Comparison of ENCODE assay signal across 9 cellular contexts in the genomic region with DNA sequence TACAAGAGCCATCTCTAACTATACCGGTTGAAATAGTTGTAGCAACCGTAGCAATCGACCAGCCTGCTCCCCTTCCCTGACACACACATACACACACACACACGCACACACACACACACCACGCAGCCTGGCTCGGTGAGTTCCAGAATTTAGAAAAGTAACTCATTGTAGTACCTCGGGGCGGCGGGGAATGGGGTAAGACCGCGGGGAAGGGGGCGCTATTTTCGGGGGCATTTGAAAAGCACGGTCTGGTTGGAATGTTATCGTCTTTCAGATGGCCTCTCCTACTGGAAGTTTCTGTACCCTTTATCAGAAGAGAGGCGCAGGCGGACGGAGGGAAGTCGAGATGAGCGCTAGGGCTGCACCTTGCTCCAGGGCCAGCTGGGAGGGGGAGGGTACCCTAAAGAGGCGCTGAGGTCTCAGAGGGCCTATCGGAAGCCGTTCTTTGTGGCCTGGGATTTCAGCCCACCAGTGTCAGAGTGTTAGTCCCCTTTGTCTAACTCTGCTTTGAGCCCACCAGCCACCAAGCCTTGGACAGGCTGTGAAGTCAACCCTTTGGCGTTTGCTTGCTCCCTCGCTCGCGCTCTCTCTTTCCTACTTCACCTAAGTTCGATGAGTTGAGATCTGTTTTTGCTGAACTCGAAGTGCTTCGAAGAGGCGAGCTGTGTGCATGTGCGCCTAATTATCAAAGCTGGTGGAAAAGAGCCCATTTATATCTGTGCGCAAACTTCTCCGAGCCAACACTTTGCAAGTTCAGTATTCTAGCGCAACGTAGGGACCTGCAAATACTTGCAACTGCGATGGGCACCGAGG. TPM values are rescaled to one million over a fixed set of nuclear protein-coding genes. Genes with fewer than 3 reads are reported as not detected.
DNase-seq lines count a peak whose midpoint lies in the region; ATAC-seq, FAIRE-seq and TF ChIP-seq lines count a peak whose summit lies in the region.
"Had no signal": no experiment of that assay in that cellular context is flagged by ENCODE, and none has a peak within 500 bp of the region (broad histone marks: within the 10 kb centered on the region; RNA-seq: fewer than 3 reads in every experiment).

No MANE protein-coding gene starts in this region.

- no peak overlapping the region for H3K18ac ChIP-seq in mesenchymal stem cell (ENCODE audit: low read depth in 1 of 2, low read length in 2 of 2)

- H3K9me3 ChIP-seq in A549 (no peaks in the 10 kb centered on the region), mesenchymal stem cell (ENCODE audit: control insufficient read depth, low read length) (no peaks in the 10 kb centered on the region)

- H3K36me3 ChIP-seq in mesenchymal stem cell (ENCODE audit: control insufficient read depth in 1 of 2, insufficient read depth in 2 of 2, low read depth in 1 of 2, low read length in 2 of 2) = no peaks in the 10 kb centered on the region

- no peak overlapping the region for H3K9ac ChIP-seq in mesenchymal stem cell (ENCODE audit: low read length)

- H2BK120ac ChIP-seq in mesenchymal stem cell (ENCODE audit: low read depth, low read length) = no peak overlapping the region

- H3K23ac ChIP-seq in mesenchymal stem cell (ENCODE audit: low read length in 2 of 2) = peak overlapping the region in 1 of 2 experiments; percentile 6

- no peak overlapping the region for H3K27ac Mint-ChIP-seq in activated T-helper 17 cell treated with anti-CD3 and anti-CD28 coated beads, Interleukin-2, amount 50 U/mL, for 72 hours

- DNase-seq in A549 (ENCODE audit: low read depth in 1 of 2, low spot score in 1 of 2) (peak; percentile 13 to 20), GM13976 (ENCODE audit: low spot score) (peak; percentile 41), mesenchymal stem cell (peak; percentile 10), NCI-H2081 treated with DMSO at 0.1 percent for 48 hours (lab: John Stamatoyannopoulos, UW) (no peak), NCI-H1694 (lab: John Stamatoyannopoulos, UW) (no peak)

- H3K4me3 Mint-ChIP-seq in activated T-helper 17 cell treated with anti-CD3 and anti-CD28 coated beads, Interleukin-2, amount 50 U/mL, for 72 hours = peak overlapping the region; percentile 83

- peak overlapping the region; percentile 46 for H3K4me3 ChIP-seq in A549
- H3K4me3 ChIP-seq in mesenchymal stem cell (ENCODE audit: insufficient read depth in 1 of 2, low read depth in 1 of 2, low read length in 2 of 2) = peak overlapping the region in 1 of 2 experiments; percentile 84

- no peak overlapping the region for H2BK5ac ChIP-seq in mesenchymal stem cell (ENCODE audit: low read depth, low read length, poor library complexity, severe bottlenecking)

- no peak for TF ChIP-seq POLR2A in A549 (IDR thresholded peaks at IDR 0.05; ENCODE audit: low read length)

- H2AK5ac ChIP-seq in mesenchymal stem cell (ENCODE audit: low read length, severe bottlenecking) = no peak overlapping the region

- no peak overlapping the region for H4K91ac ChIP-seq in mesenchymal stem cell (ENCODE audit: low read length)

- H3K79me1 ChIP-seq in mesenchymal stem cell (replicated peaks; ENCODE audit: low read length, poor library complexity, severe bottlenecking) = no peaks in the 10 kb centered on the region

- H3K27me3 ChIP-seq in mesenchymal stem cell (ENCODE audit: control insufficient read depth in 1 of 2, insufficient read depth in 1 of 2, low read length in 2 of 2) = peaks cover 83 to 94% of the 10 kb centered on the region in 2 experiments

- peak overlapping the region; percentile 94 for H3K4me2 ChIP-seq in A549
- no peak overlapping the region for H3K4me2 ChIP-seq in mesenchymal stem cell (ENCODE audit: low read length, poor library complexity, severe bottlenecking)

- CTCF ChIA-PET in A549 (lab: Yijun Ruan, JAX) = interaction anchor here (1.3 kb wide), 1 partner anchor 13 kb away, joined by 3 read pairs; no protein-coding TSS in a partner anchor

- TF ChIP-seq CTCF in A549 (IDR thresholded peaks at IDR 0.05) = peak; percentile 25; the same call in 1 of the 3 replicates
- no peak for TF ChIP-seq CTCF in GM13976 (IDR thresholded peaks at IDR 0.05; ENCODE audit: borderline replicate concordance, control extremely low read depth, extremely low read depth, insufficient read depth, missing control alignments)

- H2BK12ac ChIP-seq in mesenchymal stem cell (ENCODE audit: low read length in 2 of 2) = no peak overlapping the region

- H3K4me1 ChIP-seq in A549 = peaks cover 28% of the 10 kb centered on the region
- peaks cover 40% of the 10 kb centered on the region for H3K4me1 ChIP-seq in mesenchymal stem cell (ENCODE audit: control insufficient read depth, insufficient read depth, low read depth, low read length)

- no peak overlapping the region for H3K14ac ChIP-seq in mesenchymal stem cell (ENCODE audit: low read length in 2 of 2)

- WGBS in A549 (ENCODE audit: missing lambda C conversion rate) = 23% methylated on average over 38 of the region's 38 CpGs
- 16% methylated on average over 37 of the region's 38 CpGs for WGBS in mesenchymal stem cell

- FAIRE-seq in A549 (lab: Jason Lieb, UNC) = peak; percentile 32
- FAIRE-seq: colon had no signal

- H3K27me3 Mint-ChIP-seq in activated T-helper 17 cell treated with anti-CD3 and anti-CD28 coated beads, Interleukin-2, amount 50 U/mL, for 72 hours = peaks cover 75% of the 10 kb centered on the region

- peaks cover 16% of the 10 kb centered on the region for H3K4me1 Mint-ChIP-seq in activated T-helper 17 cell treated with anti-CD3 and anti-CD28 coated beads, Interleukin-2, amount 50 U/mL, for 72 hours

- no peak overlapping the region for H2AFZ ChIP-seq in mesenchymal stem cell (ENCODE audit: low read depth, low read length)

- no peak for TF ChIP-seq EP300 in A549 (IDR thresholded peaks at IDR 0.05)

- no peak overlapping the region for H3K4ac ChIP-seq in mesenchymal stem cell (ENCODE audit: low read depth in 1 of 2, low read length in 2 of 2)

- H3K27ac ChIP-seq in A549 (no peak overlapping the region), mesenchymal stem cell (ENCODE audit: low read length, poor library complexity, severe bottlenecking) (no peak overlapping the region)

- no peaks in the 10 kb centered on the region for H3K36me3 Mint-ChIP-seq in activated T-helper 17 cell treated with anti-CD3 and anti-CD28 coated beads, Interleukin-2, amount 50 U/mL, for 72 hours (ENCODE audit: low read depth)

- H3K9me3 Mint-ChIP-seq in activated T-helper 17 cell treated with anti-CD3 and anti-CD28 coated beads, Interleukin-2, amount 50 U/mL, for 72 hours = no peaks in the 10 kb centered on the region

- TF ChIP-seq RAD21 in A549 (conservative IDR thresholded peaks at IDR 0.05 in 1 of 2, IDR thresholded peaks at IDR 0.05 in 1 of 2) = no peak

- H2BK15ac ChIP-seq in mesenchymal stem cell (ENCODE audit: low read depth, poor library complexity, severe bottlenecking) = peak overlapping the region; percentile 12

- POLR2A ChIA-PET in A549 (lab: Yijun Ruan, JAX) = no interaction called here

- ATAC-seq in A549 (peak in 1 of 2 experiments; percentile 7; a peak in 3 of 6 replicates), GM21367 (IDR thresholded peaks at IDR 0.05; ENCODE audit: unreplicated experiment) (no peak), HG03432 (IDR thresholded peaks at IDR 0.05; ENCODE audit: unreplicated experiment) (no peak)
- ATAC-seq in activated T-helper 17 cell treated with anti-CD3 and anti-CD28 coated beads, Interleukin-2, amount 50 U/mL, for 72 hours (replicated peaks) = no peak

- in situ Hi-C loops in GM13976 (cut with MboI; ENCODE audit: low sequenced_read_pairs, unreplicated experiment) = no loop called here

- H4K8ac ChIP-seq in mesenchymal stem cell (ENCODE audit: low read length) = no peak overlapping the region

TF ChIP-seq in A549, 52 proteins besides CTCF, POLR2A, EP300 and RAD21 (continues in another document):
- TF ChIP-seq HDAC2 (IDR thresholded peaks at IDR 0.05) = no peak
- TF ChIP-seq KDM1A (IDR thresholded peaks at IDR 0.05; ENCODE audit: low read depth) = no peak
- TF ChIP-seq HEYL (CRISPR knock-in tag; IDR thresholded peaks at IDR 0.05) = no peak
- no peak for TF ChIP-seq FOXS1 (CRISPR knock-in tag; IDR thresholded peaks at IDR 0.05)
- no peak for TF ChIP-seq MAZ (IDR thresholded peaks at IDR 0.05; ENCODE audit: borderline replicate concordance, low read depth, low read length)
- no peak for TF ChIP-seq ZC3H11A (IDR thresholded peaks at IDR 0.05)
- TF ChIP-seq, protein P1, sequence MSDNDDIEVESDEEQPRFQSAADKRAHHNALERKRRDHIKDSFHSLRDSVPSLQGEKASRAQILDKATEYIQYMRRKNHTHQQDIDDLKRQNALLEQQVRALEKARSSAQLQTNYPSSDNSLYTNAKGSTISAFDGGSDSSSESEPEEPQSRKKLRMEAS (IDR thresholded peaks at IDR 0.05) = no peak
- no peak for TF ChIP-seq SMC3 (IDR thresholded peaks at IDR 0.05)
- TF ChIP-seq, protein P2, sequence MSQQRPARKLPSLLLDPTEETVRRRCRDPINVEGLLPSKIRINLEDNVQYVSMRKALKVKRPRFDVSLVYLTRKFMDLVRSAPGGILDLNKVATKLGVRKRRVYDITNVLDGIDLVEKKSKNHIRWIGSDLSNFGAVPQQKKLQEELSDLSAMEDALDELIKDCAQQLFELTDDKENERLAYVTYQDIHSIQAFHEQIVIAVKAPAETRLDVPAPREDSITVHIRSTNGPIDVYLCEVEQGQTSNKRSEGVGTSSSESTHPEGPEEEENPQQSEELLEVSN (IDR thresholded peaks at IDR 0.05; ENCODE audit: borderline replicate concordance, low read depth) = no peak
- no peak for TF ChIP-seq POLR2AphosphoS2 (conservative IDR thresholded peaks at IDR 0.05; ENCODE audit: low read length)
- TF ChIP-seq RARB (CRISPR knock-in tag; IDR thresholded peaks at IDR 0.05) = no peak
- TF ChIP-seq BHLHE40 (IDR thresholded peaks at IDR 0.05; ENCODE audit: low read depth, low read length) = no peak

RNA-seq across cellular contexts. Expression of a gene that starts 0.8 kb away (rescaled TPM):
- polyA plus RNA-seq in A549 (2011; rRNA removed) (0.01 TPM in 1 of 2 replicates, not detected in the other), A549 (2017; fragmentation: RNase III; extraction: RNeasy Plus Mini Kit Qiagen cat#74134 plus additional on column Dnase treatment) (not detected in 3 replicates)
- not detected in 2 replicates for polyA plus RNA-seq in A549 (2012; cell fraction: cytosol; rRNA removed)
- 0.05 and 0.16 TPM in 2 replicates for polyA plus RNA-seq in A549 (2012; cell fraction: nucleus; rRNA removed)
- not detected in 2 replicates for polyA minus RNA-seq in A549 (2011; rRNA and poly(A)+ RNA removed)
- not detected for total RNA-seq in activated T-helper 17 cell treated with anti-CD3 and anti-CD28 coated beads, Interleukin-2, amount 50 U/mL, for 72 hours
- polyA plus RNA-seq in mesenchymal stem cell (2013, experiment 1 of 2) = 0.06 TPM
- polyA plus RNA-seq in mesenchymal stem cell (2013, experiment 2 of 2) = 0.11 TPM

RNA-seq across cellular contexts. Expression of a gene that starts 40.0 kb away (rescaled TPM):
- polyA plus RNA-seq in A549 (2011; rRNA removed) (236 and 331 TPM in 2 replicates), A549 (2017; fragmentation: RNase III; extraction: RNeasy Plus Mini Kit Qiagen cat#74134 plus additional on column Dnase treatment) (166 to 178 TPM (median 178 TPM) in 3 replicates)
- 197 and 216 TPM in 2 replicates for polyA plus RNA-seq in A549 (2012; cell fraction: cytosol; rRNA removed)
- 94.1 and 96.0 TPM in 2 replicates for polyA plus RNA-seq in A549 (2012; cell fraction: nucleus; rRNA removed)
- 197 and 260 TPM in 2 replicates for polyA minus RNA-seq in A549 (2011; rRNA and poly(A)+ RNA removed)
- 100 to 1,000 TPM; 184 to 207 TPM for total RNA-seq in activated T-helper 17 cell treated with anti-CD3 and anti-CD28 coated beads, Interleukin-2, amount 50 U/mL, for 72 hours
- polyA plus RNA-seq in mesenchymal stem cell (2013, experiment 1 of 2) = 39.2 TPM
- polyA plus RNA-seq in mesenchymal stem cell (2013, experiment 2 of 2) = 39.7 TPM

Comparison
In these comparisons a context has a peak if more than half of its experiments do, and no peak if none do; other contexts are left out.
1. DNase-seq: peak in A549 (2 of 2), GM13976 (single experiment) and mesenchymal stem cell (single experiment); none in NCI-H2081 treated with DMSO at 0.1 percent for 48 hours (single experiment) and NCI-H1694 (single experiment).